25 cellular contexts compared by ENCODE assay signal in the genomic region with DNA sequence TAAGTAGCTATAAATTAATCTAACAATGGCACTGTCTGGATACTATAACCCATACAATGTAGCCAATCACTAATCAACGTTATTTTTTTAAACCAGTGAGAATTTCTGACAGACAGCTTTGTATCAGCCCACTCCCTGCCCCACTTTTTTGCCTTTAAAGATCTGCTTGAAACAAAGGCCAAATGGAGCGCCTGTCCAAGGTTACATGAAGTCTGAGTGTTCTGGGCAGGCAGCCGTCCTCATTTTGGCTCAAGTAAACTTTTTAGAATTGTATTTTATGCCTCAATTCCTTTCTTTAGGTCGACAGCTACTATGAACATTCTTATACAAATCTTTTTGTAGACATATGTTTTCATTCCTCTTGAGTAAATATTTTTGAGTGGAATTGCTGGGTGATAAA. TPM values are rescaled to one million over a fixed set of nuclear protein-coding genes. Genes with fewer than 3 reads are reported as not detected.
A peak's percentile ranks its signal among the peaks of the same experiment; 100 is the strongest.
DNase-seq lines count a peak whose midpoint lies in the region; ATAC-seq, FAIRE-seq and TF ChIP-seq lines count a peak whose summit lies in the region.
"Had no signal": no experiment of that assay in that cellular context is flagged by ENCODE, and none has a peak within 500 bp of the region (broad histone marks: within the 10 kb centered on the region; RNA-seq: fewer than 3 reads in every experiment).

No MANE protein-coding gene starts in this region.

- intact Hi-C loops in adrenal gland (cut with DNase I) (no loop called here), testis (cut with DNase I; ENCODE audit: low total_unique reads) (no loop called here)

- TF ChIP-seq CTCF in adrenal gland (IDR thresholded peaks at IDR 0.05) (no peak), testis (IDR thresholded peaks at IDR 0.05) (no peak)

- H3K4me1 ChIP-seq in adrenal gland (replicated peaks in 1 of 2) (peaks cover 0 to 3% of the 10 kb centered on the region in 2 donors), testis (no peaks in the 10 kb centered on the region)
- H3K4me1 ChIP-seq: BE2C had no signal

- H3K36me3 ChIP-seq in adrenal gland (replicated peaks in 1 of 2) (no peaks in the 10 kb centered on the region), testis (ENCODE audit: low read depth, missing control alignments) (no peaks in the 10 kb centered on the region)
- H3K36me3 ChIP-seq: BE2C had no signal

- H3K9me3 ChIP-seq in adrenal gland (replicated peaks in 1 of 3) (no peaks in the 10 kb centered on the region), testis (no peaks in the 10 kb centered on the region)
- H3K9me3 ChIP-seq: BE2C had no signal

- H3K27me3 ChIP-seq in adrenal gland (no peaks in the 10 kb centered on the region), testis (no peaks in the 10 kb centered on the region)
- H3K27me3 ChIP-seq: BE2C, BLaER1 had no signal

- no peak overlapping the region for H3K4me3 ChIP-seq in adrenal gland
- H3K4me3 ChIP-seq in testis, result no peak overlapping the region
- H3K4me3 ChIP-seq: BLaER1, GM12878 had no signal

- peak in 5 of 7 donors; percentile 17 to 61 (median 50) for DNase-seq in adrenal gland
- no peak for DNase-seq in left lobe of liver (ENCODE audit: low spot score)
- DNase-seq in medulla oblongata (ENCODE audit: extremely low spot score), result peak; percentile 30
- peak; percentile 38 for DNase-seq in testis
- no peak for DNase-seq in stimulated activated naive CD8-positive, alpha-beta T cell treated with anti-CD3 and anti-CD28 coated beads, Interleukin-15, Interleukin-2, amounts not matched to agents 100 U/mL and 50 U/mL, for 24 hours
- no peak for DNase-seq in GM12891 (ENCODE audit: insufficient read length, low spot score)
- DNase-seq: 8988T; ACHN; BE2C; C1 segment of cervical spinal cord; CD4-positive, alpha-beta memory T cell; CD4-positive, CD25-positive, alpha-beta regulatory T cell; CD8-positive, alpha-beta memory T cell; COR-L47; DMS 273 treated with DMSO at 0.1 percent for 48 hours; DMS153; DMS53; DMS79; DND-41; EL; GDM1 had no signal

- peak; percentile 81 for ATAC-seq in left lobe of liver
- ATAC-seq in GM19023 (IDR thresholded peaks at IDR 0.05; ENCODE audit: unreplicated experiment), result no peak
- ATAC-seq in stimulated activated naive CD8-positive, alpha-beta T cell treated with anti-CD3 and anti-CD28 coated beads, Interleukin-15, Interleukin-2, amounts not matched to agents 100 U/mL and 50 U/mL, for 24 hours, result no peak
- ATAC-seq: GM12878 had no signal

- WGBS in adrenal gland, 4 donors, result 41 to 46% (median 43%) methylated on average over 4 of the region's 4 CpGs
- 34 to 45% methylated on average over 4 of the region's 4 CpGs for WGBS in testis, 2 donors

- no peak for TF ChIP-seq POLR2A in adrenal gland (IDR thresholded peaks at IDR 0.05)
- TF ChIP-seq POLR2A in testis (IDR thresholded peaks at IDR 0.05), result no peak
- no peak for TF ChIP-seq POLR2A in GM12891 (IDR thresholded peaks at IDR 0.05; ENCODE audit: low read depth, low read length)

- H3K27ac ChIP-seq in adrenal gland (peak overlapping the region in 2 of 5 donors; percentile 37 to 43), testis (peak overlapping the region in 1 of 2 donors; percentile 12)
- H3K27ac ChIP-seq: BLaER1 had no signal

- no peak for FAIRE-seq in GM12891 (lab: Jason Lieb, UNC)
- FAIRE-seq: A204.1, GM12878 had no signal

TF ChIP-seq in GM12891, 5 proteins besides CTCF, POLR2A, EP300 and RAD21:
- TF ChIP-seq TAF1 (IDR thresholded peaks at IDR 0.05; ENCODE audit: low read depth, low read length) (no peak), POLR2AphosphoS5 (IDR thresholded peaks at IDR 0.05; ENCODE audit: low read depth, low read length) (no peak), SPI1 (IDR thresholded peaks at IDR 0.05; ENCODE audit: low read depth, low read length) (no peak), POU2F2 (IDR thresholded peaks at IDR 0.05; ENCODE audit: low read depth, low read length) (no peak), PAX5 (IDR thresholded peaks at IDR 0.05; ENCODE audit: insufficient read depth, low read length, severe bottlenecking) (no peak)
TF ChIP-seq in GM12891: peak in this region for 0.

RNA-seq across cellular contexts. Expression of a gene that starts 6.2 kb away (rescaled TPM):
- total RNA-seq in adrenal gland (10 to 100 TPM in 6 of 8 donors, 1 to 10 TPM in 2; 7.0 to 22.9 (median 12.1) TPM), left lobe of liver (7.9 TPM), testis (100 to 1,000 TPM in 1 of 2 donors, 10 to 100 TPM in 1; 56.6 to 111 TPM)
- polyA plus RNA-seq in adrenal gland (10 to 100 TPM; 14.8 to 21.2 (median 20.4) TPM), testis (ENCODE audit: insufficient read depth, low read depth, low replicate concordance) (86.8 TPM)
- polyA plus RNA-seq in GM12891 (2012; ENCODE audit: low read depth, missing spikeins), result 4.4 TPM

RNA-seq across cellular contexts. Expression of a gene that starts 47.5 kb away (rescaled TPM):
- total RNA-seq in adrenal gland (10 to 100 TPM; 41.5 to 68.0 (median 50.3) TPM), left lobe of liver (174 TPM), testis (10 to 100 TPM in 1 of 2 donors, 1 to 10 TPM in 1; 8.0 to 16.8 TPM)
- polyA plus RNA-seq in adrenal gland (10 to 100 TPM; 17.0 to 36.3 (median 22.4) TPM), testis (ENCODE audit: insufficient read depth, low read depth, low replicate concordance) (16.8 TPM)
- polyA plus RNA-seq in GM12891 (2012; ENCODE audit: low read depth, missing spikeins), result 29.6 TPM

Comparison
In these comparisons a context has a peak if more than half of its experiments do, and no peak if none do; other contexts are left out.
1. DNase-seq: peak in adrenal gland (5 of 7), medulla oblongata (single experiment) and testis (single experiment); none in left lobe of liver (single experiment), stimulated activated naive CD8-positive, alpha-beta T cell treated with anti-CD3 and anti-CD28 coated beads, Interleukin-15, Interleukin-2, amounts not matched to agents 100 U/mL and 50 U/mL, for 24 hours (single experiment) and GM12891 (single experiment).